Comparison of ENCODE assay signal across 15 cellular contexts in genomic region chr6:115796061-115796460, GRCh38.
"Had no signal": no experiment of that assay in that cellular context is flagged by ENCODE, and none has a peak within 500 bp of the region (broad histone marks: within the 10 kb centered on the region; RNA-seq: fewer than 3 reads in every experiment).

No MANE protein-coding gene starts in this region.

- H3K36me3 ChIP-seq: prostate gland, stomach had no signal

- H3K27me3 ChIP-seq: stomach had no signal

- H3K9me3 ChIP-seq: prostate gland, stomach had no signal

- H3K4me1 ChIP-seq: prostate gland, stomach had no signal

- H3K4me3 ChIP-seq: prostate gland, stomach had no signal

- DNase-seq: activated CD4-positive, alpha-beta T cell treated with anti-CD3 and anti-CD28 coated beads, Interleukin-2, amount 50 U/mL, for 1 hour; activated CD8-positive, alpha-beta memory T cell treated with anti-CD3 and anti-CD28 coated beads for 24 hours; activated gamma-delta T cell treated with Interleukin-2 at 50 U/mL for 16 hours; amygdala; effector memory CD4-positive, alpha-beta T cell; glutamatergic neuron; hypothalamus; kidney; left ventricle myocardium superior; mesenchymal stem cell; natural killer cell; right cardiac atrium; small intestine; stomach had no signal

- H3K27ac ChIP-seq: prostate gland, stomach had no signal
